Comparison of ENCODE assay signal across 21 cellular contexts in genomic region chr22:46286006-46286405, GRCh38. TPM values are rescaled to one million over a fixed set of nuclear protein-coding genes. Genes with fewer than 3 reads are reported as not detected.
"Had no signal": no experiment of that assay in that cellular context is flagged by ENCODE, and none has a peak within 500 bp of the region (broad histone marks: within the 10 kb centered on the region; RNA-seq: fewer than 3 reads in every experiment).

No MANE protein-coding gene starts in this region.

- H3K9me3 Mint-ChIP-seq: activated naive CD4-positive, alpha-beta T cell treated with anti-CD3 and anti-CD28 coated beads, Interleukin-2, amount 50 U/mL, for 72 hours; activated T-cell treated with anti-CD3 and anti-CD28 coated beads, Interleukin-2, amount 50 U/mL, for 4 hours; naive thymus-derived CD8-positive, alpha-beta T cell; WTC11 had no signal

- H3K27me3 Mint-ChIP-seq: naive thymus-derived CD8-positive, alpha-beta T cell had no signal

- H3K27ac ChIP-seq: dorsolateral prefrontal cortex, right atrium auricular region, transverse colon, vagina had no signal

- H3K27me3 ChIP-seq: dorsolateral prefrontal cortex, right atrium auricular region, transverse colon, vagina had no signal

- H3K9me3 ChIP-seq: left ventricle myocardium inferior, mucosa of descending colon, right atrium auricular region, transverse colon, vagina had no signal

- H3K36me3 Mint-ChIP-seq: activated naive CD4-positive, alpha-beta T cell treated with anti-CD3 and anti-CD28 coated beads, Interleukin-2, amount 50 U/mL, for 72 hours had no signal

- H3K4me1 ChIP-seq: vagina had no signal

- ATAC-seq: activated naive CD4-positive, alpha-beta T cell treated with anti-CD3 and anti-CD28 coated beads, Interleukin-2, amount 50 U/mL, for 72 hours; activated T-cell treated with anti-CD3 and anti-CD28 coated beads, Interleukin-2, amount 50 U/mL, for 4 hours; mucosa of descending colon; naive thymus-derived CD8-positive, alpha-beta T cell; stimulated activated naive CD8-positive, alpha-beta T cell treated with anti-CD3 and anti-CD28 coated beads, Interleukin-15, Interleukin-2, amounts not matched to agents 100 U/mL and 50 U/mL, for 24 hours; WTC11 had no signal

- H3K4me1 Mint-ChIP-seq: WTC11 had no signal

- DNase-seq: activated CD4-positive, alpha-beta T cell treated with anti-CD3 and anti-CD28 coated beads for 48 hours; activated gamma-delta T cell; activated T-cell treated with anti-CD3 and anti-CD28 coated beads, Interleukin-2, amount 50 U/mL, for 4 hours; anterior cingulate cortex; hippocampal formation; left ventricle myocardium inferior; mucosa of descending colon; naive thymus-derived CD8-positive, alpha-beta T cell; small intestine; stimulated activated CD4-positive, alpha-beta T cell treated with anti-CD3 and anti-CD28 coated beads, Interleukin-4, amount 100 ng/mL, for 24 hours; stimulated activated naive CD8-positive, alpha-beta T cell treated with anti-CD3 and anti-CD28 coated beads, Interleukin-15, Interleukin-2, amounts not matched to agents 100 U/mL and 50 U/mL, for 24 hours; transverse colon had no signal

- H3K27ac Mint-ChIP-seq: activated naive CD4-positive, alpha-beta T cell treated with anti-CD3 and anti-CD28 coated beads, Interleukin-2, amount 50 U/mL, for 72 hours; WTC11 had no signal

- H3K4me3 ChIP-seq: dorsolateral prefrontal cortex, left ventricle myocardium inferior, mucosa of descending colon, right atrium auricular region, transverse colon, vagina had no signal

- H3K4me3 Mint-ChIP-seq: activated T-cell treated with anti-CD3 and anti-CD28 coated beads, Interleukin-2, amount 50 U/mL, for 4 hours; naive thymus-derived CD8-positive, alpha-beta T cell; WTC11 had no signal

RNA-seq across cellular contexts. Expression of gene GTSE1, which starts 10.7 kb away (rescaled TPM):
- polyA plus RNA-seq: naive thymus-derived CD8-positive, alpha-beta T cell had no signal

RNA-seq across cellular contexts. Expression of gene PKDREJ, which starts 22.9 kb away (rescaled TPM):
- total RNA-seq: activated T-cell treated with anti-CD3 and anti-CD28 coated beads, Interleukin-2, amount 50 U/mL, for 4 hours; bronchial epithelial cell; glomerular endothelial cell; kidney epithelial cell; naive thymus-derived CD8-positive, alpha-beta T cell; T-helper 1 cell treated with Interleukin-12 subunit alpha and Interleukin-12 subunit beta and Interleukin-4 antibody, amounts not matched to agents 30 ng/mL and 1 ng/mL, for 36 hours; vagina had no signal
- polyA plus RNA-seq: naive thymus-derived CD8-positive, alpha-beta T cell had no signal
